In the genomic region with DNA sequence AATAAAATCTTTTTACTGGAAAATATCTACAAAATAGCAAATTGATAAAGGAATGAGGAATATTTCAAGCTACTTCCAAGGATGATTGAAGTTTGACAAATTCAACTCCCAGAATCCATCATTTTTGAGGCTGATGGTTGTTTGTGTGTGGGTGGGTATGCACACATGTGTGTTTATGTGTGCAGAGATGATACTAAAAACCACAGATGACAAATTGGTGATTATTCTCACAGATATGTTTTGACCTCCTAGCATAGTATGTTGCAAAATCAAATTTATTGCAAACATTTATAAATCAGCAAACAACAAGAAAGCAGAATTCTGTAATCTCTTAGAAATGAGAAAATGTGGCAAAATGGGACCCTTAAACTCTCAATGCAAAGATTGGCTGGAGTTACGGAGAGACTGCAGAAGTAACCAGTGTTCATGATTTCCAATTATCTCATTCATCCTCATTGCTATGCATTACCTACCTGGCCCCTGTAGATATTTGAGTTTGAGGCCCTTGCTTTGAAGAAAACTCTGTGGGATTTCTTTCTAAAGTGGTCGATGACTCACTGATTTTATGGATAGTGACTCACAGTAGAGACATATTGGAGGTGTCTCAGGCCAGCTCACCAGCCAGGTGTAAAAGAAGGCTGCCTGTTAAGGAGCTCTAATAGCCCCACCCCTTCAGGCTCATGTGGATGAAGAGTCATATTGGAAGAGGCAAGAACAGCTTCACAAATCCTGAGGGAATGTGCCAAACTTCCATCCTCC, we compare ENCODE assay signal across 8 cellular contexts. TPM values are rescaled to one million over a fixed set of nuclear protein-coding genes. Genes with fewer than 3 reads are reported as not detected.
DNase-seq lines count a peak whose midpoint lies in the region; ATAC-seq lines count a peak whose summit lies in the region.

No MANE protein-coding gene starts in this region.

- no peaks in the 10 kb centered on the region for H3K27me3 Mint-ChIP-seq in activated CD8-positive, alpha-beta T cell treated with anti-CD3 and anti-CD28 coated beads, Interleukin-2, amount 10 ng/mL, durations not matched to agents 7 days and 5 days (ENCODE audit: low read depth)

- DNase-seq in NCI-H2171 treated with DMSO at 0.1 percent for 48 hours (lab: John Stamatoyannopoulos, UW) (peak; percentile 9), NCI-H2171 (lab: John Stamatoyannopoulos, UW) (no peak), iris pigment epithelial cell (ENCODE audit: low read depth) (peak; percentile 80), NCI-H2196 (lab: John Stamatoyannopoulos, UW; ENCODE audit: unreplicated experiment) (no peak), germinal center (ENCODE audit: low spot score) (no peak)
- DNase-seq in activated CD8-positive, alpha-beta T cell treated with anti-CD3 and anti-CD28 coated beads, Interleukin-2, amount 10 ng/mL, durations not matched to agents 7 days and 5 days, result peak; percentile 40
- peak; percentile 34 for DNase-seq in stimulated activated naive CD8-positive, alpha-beta T cell treated with anti-CD3 and anti-CD28 coated beads, Interleukin-15, Interleukin-2, amounts not matched to agents 100 U/mL and 50 U/mL, for 24 hours

- CTCF ChIA-PET in activated CD8-positive, alpha-beta T cell treated with anti-CD3 and anti-CD28 coated beads, Interleukin-2, amount 10 ng/mL, durations not matched to agents 7 days and 5 days (lab: Charles Lee), result interaction anchor here (1.5 to 1.7 kb wide), 3 partner anchors 11 to 28 kb away, joined by 3 to 6 read pairs (median 4); no protein-coding TSS in a partner anchor

- H3K36me3 Mint-ChIP-seq in activated CD8-positive, alpha-beta T cell treated with anti-CD3 and anti-CD28 coated beads, Interleukin-2, amount 10 ng/mL, durations not matched to agents 7 days and 5 days (ENCODE audit: low read depth), result no peaks in the 10 kb centered on the region

- no peak overlapping the region for H3K27ac Mint-ChIP-seq in activated CD8-positive, alpha-beta T cell treated with anti-CD3 and anti-CD28 coated beads, Interleukin-2, amount 10 ng/mL, durations not matched to agents 7 days and 5 days

- ATAC-seq in activated CD8-positive, alpha-beta T cell treated with anti-CD3 and anti-CD28 coated beads, Interleukin-2, amount 10 ng/mL, durations not matched to agents 7 days and 5 days, result peak; percentile 64
- ATAC-seq in stimulated activated naive CD8-positive, alpha-beta T cell treated with anti-CD3 and anti-CD28 coated beads, Interleukin-15, Interleukin-2, amounts not matched to agents 100 U/mL and 50 U/mL, for 24 hours, result peak; percentile 92
- ATAC-seq in GM21515 (IDR thresholded peaks at IDR 0.05; ENCODE audit: unreplicated experiment), result no peak

- H3K9me3 Mint-ChIP-seq in activated CD8-positive, alpha-beta T cell treated with anti-CD3 and anti-CD28 coated beads, Interleukin-2, amount 10 ng/mL, durations not matched to agents 7 days and 5 days (ENCODE audit: insufficient read depth), result no peaks in the 10 kb centered on the region

- H3K4me1 Mint-ChIP-seq in activated CD8-positive, alpha-beta T cell treated with anti-CD3 and anti-CD28 coated beads, Interleukin-2, amount 10 ng/mL, durations not matched to agents 7 days and 5 days (ENCODE audit: low read depth), result peaks cover 43% of the 10 kb centered on the region

- no peak overlapping the region for H3K4me3 Mint-ChIP-seq in activated CD8-positive, alpha-beta T cell treated with anti-CD3 and anti-CD28 coated beads, Interleukin-2, amount 10 ng/mL, durations not matched to agents 7 days and 5 days

- POLR2A ChIA-PET in activated CD8-positive, alpha-beta T cell treated with anti-CD3 and anti-CD28 coated beads, Interleukin-2, amount 10 ng/mL, durations not matched to agents 7 days and 5 days (lab: Charles Lee), result interaction anchor here (0.9 kb wide), 1 partner anchor 31 kb away, joined by 4 read pairs; no protein-coding TSS in a partner anchor

RNA-seq across cellular contexts. Expression of a gene that starts 44.6 kb away (rescaled TPM):
- not detected for total RNA-seq in activated CD8-positive, alpha-beta T cell treated with anti-CD3 and anti-CD28 coated beads, Interleukin-2, amount 10 ng/mL, durations not matched to agents 7 days and 5 days

Comparison
In these comparisons a context has a peak if more than half of its experiments do, and no peak if none do; other contexts are left out.
1. DNase-seq: peak in NCI-H2171 treated with DMSO at 0.1 percent for 48 hours (single experiment), activated CD8-positive, alpha-beta T cell treated with anti-CD3 and anti-CD28 coated beads, Interleukin-2, amount 10 ng/mL, durations not matched to agents 7 days and 5 days (single experiment), iris pigment epithelial cell (single experiment) and stimulated activated naive CD8-positive, alpha-beta T cell treated with anti-CD3 and anti-CD28 coated beads, Interleukin-15, Interleukin-2, amounts not matched to agents 100 U/mL and 50 U/mL, for 24 hours (single experiment); none in NCI-H2171 (single experiment), NCI-H2196 (single experiment) and germinal center (single experiment).